In the genomic region with DNA sequence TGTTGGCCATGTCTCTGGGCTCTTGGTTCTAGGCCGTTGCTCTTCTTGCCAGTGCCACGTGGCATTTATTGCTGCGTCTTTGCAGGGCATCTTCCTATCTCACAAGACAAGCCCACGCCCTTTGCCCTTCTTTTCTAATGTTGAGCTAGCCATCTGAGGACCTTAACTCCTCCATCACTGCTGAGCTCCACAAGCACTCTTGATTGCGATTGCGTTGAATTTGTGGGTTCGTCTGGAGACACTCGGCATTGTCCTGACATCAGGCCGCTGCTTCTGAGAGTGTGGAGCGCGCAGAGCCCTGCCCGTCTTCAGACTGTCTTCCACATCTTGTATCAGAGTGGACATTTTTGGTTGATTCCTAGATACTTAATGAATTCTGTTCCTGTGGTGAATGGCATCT, we compare ENCODE assay signal across 29 cellular contexts. TPM values are rescaled to one million over a fixed set of nuclear protein-coding genes. Genes with fewer than 3 reads are reported as not detected.
"Had no signal": no experiment of that assay in that cellular context is flagged by ENCODE, and none has a peak within 500 bp of the region (broad histone marks: within the 10 kb centered on the region; RNA-seq: fewer than 3 reads in every experiment).

No MANE protein-coding gene starts in this region.

- H3K4me1 ChIP-seq: foreskin keratinocyte, pancreas, psoas muscle, suprapubic skin, tibial artery, upper lobe of right lung had no signal

- H3K27me3 ChIP-seq: foreskin keratinocyte had no signal

- H3K4me2 ChIP-seq: smooth muscle cell had no signal

- FAIRE-seq: pancreas, TTC549 had no signal

- H3K4me3 ChIP-seq: esophagus muscularis mucosa, heart right ventricle, lower lobe of right lung, pancreas, psoas muscle, smooth muscle cell, suprapubic skin, tibial artery, upper lobe of right lung had no signal

- H3K27ac ChIP-seq: esophagus muscularis mucosa, foreskin keratinocyte, heart right ventricle, lower lobe of right lung, pancreas, psoas muscle, suprapubic skin, tibial artery, upper lobe of right lung had no signal

- ATAC-seq: activated naive CD8-positive, alpha-beta T cell treated with anti-CD3 and anti-CD28 coated beads, Interleukin-2, amount 50 U/mL, for 24 hours; foreskin keratinocyte; heart right ventricle; left lobe of liver; lower lobe of right lung; pancreas; psoas muscle; upper lobe of right lung had no signal

- H3K36me3 ChIP-seq: esophagus muscularis mucosa, heart right ventricle, lower lobe of right lung, pancreas, suprapubic skin, tibial artery, upper lobe of right lung had no signal

- H3K9me3 ChIP-seq: esophagus muscularis mucosa, heart right ventricle, lower lobe of right lung, pancreas, psoas muscle, suprapubic skin, tibial artery, upper lobe of right lung had no signal

- DNase-seq: activated CD4-positive, alpha-beta memory T cell treated with anti-CD3 and anti-CD28 coated beads, Interleukin-2, amount 10 ng/mL, durations not matched to agents 7 days and 5 days; activated CD4-positive, alpha-beta T cell treated with anti-CD3 and anti-CD28 coated beads, Interleukin-2, amount 10 ng/mL, durations not matched to agents 24 days and 14 days; activated CD4-positive, CD25-positive, alpha-beta regulatory T cell treated with anti-CD3 and anti-CD28 coated beads, Interleukin-2, amount 50 U/mL, for 72 hours; activated CD8-positive, alpha-beta memory T cell treated with anti-CD3 and anti-CD28 coated beads, Interleukin-2, amount 50 U/mL, for 48 hours; activated gamma-delta T cell; activated naive CD4-positive, alpha-beta T cell treated with anti-CD3 and anti-CD28 coated beads, Interleukin-2, amount 50 U/mL, for 16 hours; activated naive CD8-positive, alpha-beta T cell treated with anti-CD3 and anti-CD28 coated beads, Interleukin-2, amount 50 U/mL, for 24 hours; activated T-cell treated with anti-CD3 and anti-CD28 coated beads, Interleukin-2, amount 50 U/mL, for 24 hours; amygdala; caudate nucleus; dermis blood vessel endothelial cell; effector CD4-positive, alpha-beta T cell; foreskin keratinocyte; heart right ventricle; kidney glomerular epithelial cell; mesenchymal stem cell; stimulated activated CD4-positive, alpha-beta T cell treated with anti-CD3 and anti-CD28 coated beads, Interleukin-2, amount 100 ng/mL, for 24 hours; stimulated activated naive CD4-positive, alpha-beta T cell; T-helper 9 cell; tibial artery; upper lobe of right lung had no signal

RNA-seq across cellular contexts. Expression of a gene that starts 14.5 kb away (rescaled TPM):
- total RNA-seq: activated CD4-positive, alpha-beta memory T cell treated with anti-CD3 and anti-CD28 coated beads, Interleukin-2, amount 10 ng/mL, durations not matched to agents 7 days and 5 days; activated CD4-positive, alpha-beta T cell treated with anti-CD3 and anti-CD28 coated beads, Interleukin-2, amount 10 ng/mL, durations not matched to agents 24 days and 14 days; dermis blood vessel endothelial cell; foreskin keratinocyte; smooth muscle cell had no signal
- polyA plus RNA-seq: foreskin keratinocyte had no signal

RNA-seq across cellular contexts. Expression of a gene that starts 51.6 kb away (rescaled TPM):
- total RNA-seq: activated CD4-positive, alpha-beta memory T cell treated with anti-CD3 and anti-CD28 coated beads, Interleukin-2, amount 10 ng/mL, durations not matched to agents 7 days and 5 days; activated CD4-positive, alpha-beta T cell treated with anti-CD3 and anti-CD28 coated beads, Interleukin-2, amount 10 ng/mL, durations not matched to agents 24 days and 14 days; dermis blood vessel endothelial cell; esophagus muscularis mucosa; foreskin keratinocyte; lower lobe of right lung; psoas muscle; smooth muscle cell; upper lobe of right lung had no signal
- polyA plus RNA-seq: foreskin keratinocyte, smooth muscle cell had no signal
